In the genomic region with DNA sequence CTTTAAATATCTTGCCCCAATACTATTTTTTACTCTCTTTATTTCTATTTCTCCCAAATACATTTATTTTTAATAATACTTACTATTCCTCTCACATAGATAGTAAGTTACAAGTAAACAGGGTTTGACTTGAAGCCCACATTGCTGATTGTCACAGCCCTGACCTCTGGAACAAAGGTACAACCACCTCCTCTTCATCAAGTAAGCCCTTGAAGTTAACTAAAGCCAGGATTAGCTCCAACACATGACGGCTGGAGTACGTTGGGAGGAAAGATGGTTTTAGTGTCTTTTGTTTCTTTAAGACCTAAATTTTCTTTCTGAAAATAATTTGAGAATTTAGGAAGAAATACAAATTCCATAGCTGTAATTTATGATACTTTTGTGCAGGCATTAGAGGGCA, we compare ENCODE assay signal across 19 cellular contexts. TPM values are rescaled to one million over a fixed set of nuclear protein-coding genes. Genes with fewer than 3 reads are reported as not detected.
DNase-seq lines count a peak whose midpoint lies in the region; ATAC-seq and TF ChIP-seq lines count a peak whose summit lies in the region.
"Had no signal": no experiment of that assay in that cellular context is flagged by ENCODE, and none has a peak within 500 bp of the region (broad histone marks: within the 10 kb centered on the region; RNA-seq: fewer than 3 reads in every experiment).

No MANE protein-coding gene starts in this region.

- TF ChIP-seq CTCF in IMR-90 (conservative IDR thresholded peaks at IDR 0.05; ENCODE audit: low read depth, low read length) (no peak), dorsolateral prefrontal cortex (IDR thresholded peaks at IDR 0.05 in 54 of 56, conservative IDR thresholded peaks at IDR 0.05 in 2 of 56; ENCODE audit: low read depth in 1 of 56, partially characterized antibody in 56 of 56) (no peak), sigmoid colon (IDR thresholded peaks at IDR 0.05) (no peak), GM20000 (IDR thresholded peaks at IDR 0.05; ENCODE audit: extremely low read depth, missing control alignments) (no peak)

- CTCF ChIA-PET in IMR-90 (lab: Yijun Ruan, JAX): interaction anchor here (0.6 kb wide), 2 partner anchors 23 to 491 kb away, joined by 3 to 5 read pairs; no protein-coding TSS in a partner anchor

- no peak overlapping the region for H3K56ac ChIP-seq in IMR-90 (ENCODE audit: extremely low read depth, insufficient read depth, low read length)

- TF ChIP-seq RAD21 in IMR-90 (IDR thresholded peaks at IDR 0.05; ENCODE audit: low read length): no peak

- POLR2A ChIA-PET in IMR-90 (lab: Charles Lee; ENCODE audit: unreplicated experiment): no interaction called here

- H3K27ac ChIP-seq in IMR-90 (ENCODE audit: insufficient read depth, low read length) (no peak overlapping the region), dorsolateral prefrontal cortex (peak overlapping the region in 34 of 59 donors; percentile 5 to 83 (median 60)), sigmoid colon (peak overlapping the region; percentile 76 to 85 (median 82))
- H3K27ac ChIP-seq: parathyroid adenoma, upper lobe of left lung had no signal

- no peak overlapping the region for H2BK5ac ChIP-seq in IMR-90 (ENCODE audit: low read depth, low read length, poor library complexity, severe bottlenecking)

- no peak overlapping the region for H2AK9ac ChIP-seq in IMR-90 (replicated peaks; ENCODE audit: low read depth, low read length, poor library complexity)

- DNase-seq in IMR-90: no peak
- DNase-seq in dorsolateral prefrontal cortex: no peak
- peak; percentile 14 for DNase-seq in medulla oblongata (ENCODE audit: extremely low spot score)
- DNase-seq in sigmoid colon: no peak
- no peak for DNase-seq in central memory CD4-positive, alpha-beta T cell
- DNase-seq in T-helper 2 cell: no peak
- no peak for DNase-seq in GM20000 (ENCODE audit: low spot score)
- no peak for DNase-seq in NCI-H526 (lab: John Stamatoyannopoulos, UW)
- DNase-seq: ACHN; activated CD4-positive, alpha-beta T cell treated with anti-CD3 and anti-CD28 coated beads, Interleukin-2, amount 50 U/mL, for 1 hour; activated naive CD4-positive, alpha-beta T cell treated with Interleukin-2 at 50 U/mL for 16 hours; activated T-cell treated with anti-CD3 and anti-CD28 coated beads for 4 hours; cortex of kidney; DMS153; left colon; stimulated activated CD4-positive, alpha-beta T cell treated with anti-CD3 and anti-CD28 coated beads, Interleukin-12 subunit alpha, Interleukin-12 subunit beta, amount 100 ng/mL, for 4 hours; T1000; upper lobe of left lung had no signal

- ATAC-seq in IMR-90 (ENCODE audit: low read depth): no peak
- ATAC-seq: left colon had no signal

- no peak overlapping the region for H3K9ac ChIP-seq in IMR-90 (ENCODE audit: low read depth, low read length)
- H3K9ac ChIP-seq: parathyroid adenoma had no signal

- WGBS in IMR-90 (ENCODE audit: extremely low coverage in 2 of 2, insufficient read length in 1 of 2), 2 experiments: no CpG with 5 or more reads among the region's 2 CpGs
- 85 to 96% methylated on average over 2 of the region's 2 CpGs for WGBS in sigmoid colon, 2 donors

- intact Hi-C loops in IMR-90 (cut with micrococcal nuclease): no loop called here
- intact Hi-C loops in dorsolateral prefrontal cortex (cut with DNase I): no loop called here
- intact Hi-C loops in sigmoid colon (cut with DNase I): loop anchor here (2.0 to 5.0 kb wide), 3 partner anchors 28 to 43 kb away; a partner anchor contains a TSS

- no peak overlapping the region for H2BK20ac ChIP-seq in IMR-90 (ENCODE audit: low read depth, low read length)

- H3K18ac ChIP-seq in IMR-90 (ENCODE audit: low read depth, low read length): no peak overlapping the region

- H4K8ac ChIP-seq in IMR-90 (ENCODE audit: low read depth in 2 of 2, low read length in 2 of 2): no peak overlapping the region

- TF ChIP-seq POLR2A in IMR-90 (IDR thresholded peaks at IDR 0.05; ENCODE audit: low read depth, low read length): no peak
- TF ChIP-seq POLR2A in sigmoid colon (IDR thresholded peaks at IDR 0.05): no peak

- no peak overlapping the region for H2AFZ ChIP-seq in IMR-90 (replicated peaks; ENCODE audit: low read length, poor library complexity)

- H3K4me1 ChIP-seq in IMR-90 (ENCODE audit: control insufficient read depth, insufficient read depth, low read length): no peaks in the 10 kb centered on the region
- H3K4me1 ChIP-seq in sigmoid colon: peaks cover 0 to 19% (median 5%) of the 10 kb centered on the region in 4 donors
- H3K4me1 ChIP-seq: parathyroid adenoma had no signal

- no peak overlapping the region for H4K91ac ChIP-seq in IMR-90 (ENCODE audit: insufficient read depth, low read depth, low read length)

- no peaks in the 10 kb centered on the region for H3K79me1 ChIP-seq in IMR-90 (ENCODE audit: low read depth in 1 of 2, low read length in 2 of 2)

- 0 out of 2 replicates have a peak overlapping the region, but pooled peaks have one; percentile 21 for H2AK5ac ChIP-seq in IMR-90 (ENCODE audit: low read depth, low read length)

- no peak overlapping the region for H2BK15ac ChIP-seq in IMR-90 (ENCODE audit: low read depth, low read length)

- dilution Hi-C loops in IMR-90 (cut with HindIII; ENCODE audit: low sequenced_read_pairs, unreplicated experiment): no loop called here

- no peak for TF ChIP-seq EP300 in sigmoid colon (IDR thresholded peaks at IDR 0.05)

- no peak overlapping the region for H3K14ac ChIP-seq in IMR-90 (replicated peaks; ENCODE audit: low read depth, low read length)

- H3K4me3 ChIP-seq in IMR-90 (ENCODE audit: insufficient read depth, low read depth, low read length) (no peak overlapping the region), dorsolateral prefrontal cortex (peak overlapping the region in 34 of 59 donors; percentile 0 to 53 (median 34)), sigmoid colon (peak overlapping the region; percentile 30 to 48 (median 35))
- H3K4me3 ChIP-seq: upper lobe of left lung had no signal

- H3K9me3 ChIP-seq in IMR-90 (ENCODE audit: control insufficient read depth, insufficient read depth, low read length) (no peaks in the 10 kb centered on the region), sigmoid colon (no peaks in the 10 kb centered on the region)
- H3K9me3 ChIP-seq: upper lobe of left lung had no signal

- H3K23ac ChIP-seq in IMR-90 (ENCODE audit: low read depth, low read length): no peak overlapping the region

- no peak overlapping the region for H3K4me2 ChIP-seq in IMR-90 (ENCODE audit: low read depth, low read length)

- no peaks in the 10 kb centered on the region for H3K36me3 ChIP-seq in IMR-90 (ENCODE audit: control insufficient read depth, insufficient read depth, low read length)
- H3K36me3 ChIP-seq in sigmoid colon: peaks cover 0 to 12% (median 3%) of the 10 kb centered on the region in 4 donors
- H3K36me3 ChIP-seq: upper lobe of left lung had no signal

- no peaks in the 10 kb centered on the region for H3K9me1 ChIP-seq in IMR-90 (ENCODE audit: insufficient read depth, low read length)

- no peak overlapping the region for H3K4ac ChIP-seq in IMR-90 (ENCODE audit: low read depth, low read length)

- no peaks in the 10 kb centered on the region for H4K20me1 ChIP-seq in IMR-90 (ENCODE audit: insufficient read depth, low read length)

- no peak overlapping the region for H2BK120ac ChIP-seq in IMR-90 (ENCODE audit: low read depth, low read length)

- no TSS peak for BruUV-seq in IMR-90 (replicated peaks; lab: Mats Ljungman, UMichigan)

- H3K27me3 ChIP-seq in IMR-90 (ENCODE audit: control insufficient read depth, insufficient read depth, low read length): peaks cover 8% of the 10 kb centered on the region
- no peaks in the 10 kb centered on the region for H3K27me3 ChIP-seq in dorsolateral prefrontal cortex
- H3K27me3 ChIP-seq in sigmoid colon: no peaks in the 10 kb centered on the region
- H3K27me3 ChIP-seq: upper lobe of left lung had no signal

- no peak overlapping the region for H4K5ac ChIP-seq in IMR-90 (ENCODE audit: low read depth, low read length)

- in situ Hi-C loops in IMR-90 (cut with MboI; ENCODE audit: low sequenced_read_pairs): no loop called here

TF ChIP-seq in IMR-90, 13 proteins besides CTCF, POLR2A, EP300 and RAD21:
- TF ChIP-seq FOS (IDR thresholded peaks at IDR 0.05; ENCODE audit: low read depth, low read length) (no peak), CEBPB (IDR thresholded peaks at IDR 0.05; ENCODE audit: low read depth, low read length) (no peak), MAFK (IDR thresholded peaks at IDR 0.05; ENCODE audit: low read depth, low read length) (no peak), RCOR1 (IDR thresholded peaks at IDR 0.05; ENCODE audit: insufficient replicate concordance, low read length) (no peak)
- TF ChIP-seq, protein P1, sequence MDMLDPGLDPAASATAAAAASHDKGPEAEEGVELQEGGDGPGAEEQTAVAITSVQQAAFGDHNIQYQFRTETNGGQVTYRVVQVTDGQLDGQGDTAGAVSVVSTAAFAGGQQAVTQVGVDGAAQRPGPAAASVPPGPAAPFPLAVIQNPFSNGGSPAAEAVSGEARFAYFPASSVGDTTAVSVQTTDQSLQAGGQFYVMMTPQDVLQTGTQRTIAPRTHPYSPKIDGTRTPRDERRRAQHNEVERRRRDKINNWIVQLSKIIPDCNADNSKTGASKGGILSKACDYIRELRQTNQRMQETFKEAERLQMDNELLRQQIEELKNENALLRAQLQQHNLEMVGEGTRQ (IDR thresholded peaks at IDR 0.05; ENCODE audit: low read depth, low read length): no peak

RNA-seq across cellular contexts. Expression of a gene that starts 1.0 kb away (rescaled TPM):
- under 0.01 TPM in 2 replicates for total RNA-seq in IMR-90 (2012; rRNA removed)
- polyA plus RNA-seq in IMR-90 (2012; rRNA removed): 0.04 and 0.10 TPM in 2 replicates
- 0.01 TPM in 1 of 2 replicates, not detected in the other for polyA plus RNA-seq in IMR-90 (2012; cell fraction: cytosol; rRNA removed)
- 0.02 TPM in 2 replicates for polyA plus RNA-seq in IMR-90 (2012; cell fraction: nucleus; rRNA removed; ENCODE audit: low replicate concordance)
- total RNA-seq in dorsolateral prefrontal cortex: 10 to 100 TPM in 34 of 120 experiments, 1 to 10 TPM in 86; 2.2 to 18.7 (median 8.0) TPM
- 10 to 100 TPM; 17.3 to 37.7 (median 22.1) TPM for total RNA-seq in sigmoid colon
- 10 to 100 TPM in 1 of 3 donors, 1 to 10 TPM in 2; 3.3 to 11.1 (median 5.4) TPM for polyA plus RNA-seq in sigmoid colon

RNA-seq across cellular contexts. Expression of a gene that starts 28.8 kb away (rescaled TPM):
- total RNA-seq in IMR-90 (2012; rRNA removed) (580 and 743 TPM in 2 replicates), dorsolateral prefrontal cortex (10 to 100 TPM; 23.3 to 83.1 (median 42.9) TPM), sigmoid colon (100 to 1,000 TPM; 165 to 208 (median 186) TPM)
- polyA plus RNA-seq in IMR-90 (2012; rRNA removed) (469 and 549 TPM in 2 replicates), sigmoid colon (1,000 to 10,000 TPM in 1 of 3 donors, 100 to 1,000 TPM in 2; 558 to 1,173 (median 876) TPM)
- polyA plus RNA-seq in IMR-90 (2012; cell fraction: cytosol; rRNA removed): 192 and 196 TPM in 2 replicates
- 65.1 and 308 TPM in 2 replicates for polyA plus RNA-seq in IMR-90 (2012; cell fraction: nucleus; rRNA removed; ENCODE audit: low replicate concordance)

RNA-seq across cellular contexts. Expression of a gene that starts 43.1 kb away (rescaled TPM):
- total RNA-seq in IMR-90 (2012; rRNA removed): 593 and 692 TPM in 2 replicates
- 753 and 816 TPM in 2 replicates for polyA plus RNA-seq in IMR-90 (2012; rRNA removed)
- polyA plus RNA-seq in IMR-90 (2012; cell fraction: cytosol; rRNA removed): 265 and 382 TPM in 2 replicates
- polyA plus RNA-seq in IMR-90 (2012; cell fraction: nucleus; rRNA removed; ENCODE audit: low replicate concordance): 98.0 and 290 TPM in 2 replicates
- total RNA-seq in dorsolateral prefrontal cortex: 100 to 1,000 TPM in 100 of 120 experiments, 10 to 100 TPM in 20; 72.6 to 168 (median 118) TPM
- total RNA-seq in sigmoid colon: 100 to 1,000 TPM; 155 to 227 (median 181) TPM
- 1,000 to 10,000 TPM in 2 of 3 donors, 100 to 1,000 TPM in 1; 696 to 1,674 (median 1,233) TPM for polyA plus RNA-seq in sigmoid colon
